ENCODE assay signal across 11 cellular contexts in genomic region chr4:149409186-149410056, GRCh38.
A peak's percentile ranks its signal among the peaks of the same experiment; 100 is the strongest.
DNase-seq lines count a peak whose midpoint lies in the region; ATAC-seq and TF ChIP-seq lines count a peak whose summit lies in the region.
"Had no signal": no experiment of that assay in that cellular context is flagged by ENCODE, and none has a peak within 500 bp of the region (broad histone marks: within the 10 kb centered on the region; RNA-seq: fewer than 3 reads in every experiment).

No MANE protein-coding gene starts in this region.

- POLR2A ChIA-PET in CD4-positive, alpha-beta T cell (lab: Charles Lee), result no interaction called here

- TF ChIP-seq CTCF in brain microvascular endothelial cell (IDR thresholded peaks at IDR 0.05; ENCODE audit: low read depth, low read length, missing control alignments), result no peak
- TF ChIP-seq CTCF in CD4-positive, alpha-beta T cell (IDR thresholded peaks at IDR 0.05), result no peak

- H3K27ac Mint-ChIP-seq in CD4-positive, alpha-beta T cell, result no peak overlapping the region
- no peak overlapping the region for H3K27ac Mint-ChIP-seq in T-helper 17 cell
- H3K27ac Mint-ChIP-seq: T-cell had no signal

- ATAC-seq in CD4-positive, alpha-beta T cell (ENCODE audit: poor library complexity), result no peak
- no peak for ATAC-seq in T-helper 17 cell
- ATAC-seq: T-cell had no signal

- CTCF ChIA-PET in CD4-positive, alpha-beta T cell (lab: Charles Lee), result no interaction called here

- no peaks in the 10 kb centered on the region for H3K4me1 Mint-ChIP-seq in CD4-positive, alpha-beta T cell (ENCODE audit: low read depth)
- no peaks in the 10 kb centered on the region for H3K4me1 Mint-ChIP-seq in T-helper 17 cell
- H3K4me1 Mint-ChIP-seq: T-cell had no signal

- H3K36me3 Mint-ChIP-seq in CD4-positive, alpha-beta T cell (ENCODE audit: low read depth), result no peaks in the 10 kb centered on the region
- H3K36me3 Mint-ChIP-seq in T-helper 17 cell (ENCODE audit: low read depth), result no peaks in the 10 kb centered on the region
- H3K36me3 Mint-ChIP-seq: T-cell had no signal

- no peak overlapping the region for H3K4me3 Mint-ChIP-seq in CD4-positive, alpha-beta T cell
- no peak overlapping the region for H3K4me3 Mint-ChIP-seq in T-helper 17 cell
- H3K4me3 Mint-ChIP-seq: T-cell had no signal

- peaks cover 2% of the 10 kb centered on the region for H3K9me3 Mint-ChIP-seq in CD4-positive, alpha-beta T cell

- H3K27me3 ChIP-seq in brain microvascular endothelial cell (replicated peaks), result no peaks in the 10 kb centered on the region
- H3K27me3 ChIP-seq in CD4-positive, alpha-beta T cell (ENCODE audit: control insufficient read depth, insufficient read depth, low read length), result no peaks in the 10 kb centered on the region
- H3K27me3 ChIP-seq: BLaER1 had no signal

- H3K4me3 ChIP-seq in brain microvascular endothelial cell (ENCODE audit: low read depth, low read length), result no peak overlapping the region
- H3K4me3 ChIP-seq: BLaER1 had no signal

- no peaks in the 10 kb centered on the region for H3K27me3 Mint-ChIP-seq in CD4-positive, alpha-beta T cell
- no peaks in the 10 kb centered on the region for H3K27me3 Mint-ChIP-seq in T-helper 17 cell
- H3K27me3 Mint-ChIP-seq: T-cell had no signal

- H3K9me3 ChIP-seq in CD4-positive, alpha-beta T cell (ENCODE audit: control insufficient read depth, low read length), result no peaks in the 10 kb centered on the region
- H3K9me3 ChIP-seq in T-helper 17 cell (ENCODE audit: control insufficient read depth, low read length, poor library complexity, severe bottlenecking), result no peaks in the 10 kb centered on the region
- H3K9me3 ChIP-seq: BLaER1 had no signal

- in situ Hi-C loops in brain microvascular endothelial cell (cut with HindIII; ENCODE audit: low pct_ligation_motif_present, low sequenced_read_pairs), result no loop called here

- no peak overlapping the region for H3K27ac ChIP-seq in brain microvascular endothelial cell
- H3K27ac ChIP-seq in CD4-positive, alpha-beta T cell (ENCODE audit: low read depth, low read length), result no peak overlapping the region
- H3K27ac ChIP-seq: BLaER1 had no signal

- DNase-seq in 8988T, result peak; percentile 2
- DNase-seq in HS-27A (ENCODE audit: low read depth), result peak; percentile 96
- DNase-seq in brain microvascular endothelial cell, result peak; percentile 72
- DNase-seq in islet precursor cell, result peak; percentile 59
- no peak for DNase-seq in CD4-positive, alpha-beta T cell
- DNase-seq in AML-193 (lab: John Stamatoyannopoulos, UW), result no peak
- DNase-seq in NCI-H128 (lab: John Stamatoyannopoulos, UW; ENCODE audit: unreplicated experiment), result no peak
- DNase-seq in T-helper 17 cell, result no peak
- DNase-seq: NCI-H1105, T-cell had no signal

- no peaks in the 10 kb centered on the region for H3K36me3 ChIP-seq in brain microvascular endothelial cell (replicated peaks)
- H3K36me3 ChIP-seq: BLaER1 had no signal

- intact Hi-C loops in CD4-positive, alpha-beta T cell (cut with DNase I, micrococcal nuclease), result no loop called here

Comparison
In these comparisons a context has a peak if more than half of its experiments do, and no peak if none do; other contexts are left out.
1. DNase-seq: peak in 8988T (single experiment), HS-27A (single experiment), brain microvascular endothelial cell (single experiment) and islet precursor cell (single experiment); none in CD4-positive, alpha-beta T cell (0 of 10), AML-193 (0 of 2), NCI-H128 (single experiment) and T-helper 17 cell (0 of 3).